Comparison of ENCODE assay signal across 11 cellular contexts in genomic region chr7:150756858-150757257, GRCh38. TPM values are rescaled to one million over a fixed set of nuclear protein-coding genes. Genes with fewer than 3 reads are reported as not detected.
DNase-seq lines count a peak whose midpoint lies in the region; ATAC-seq lines count a peak whose summit lies in the region.
"Had no signal": no experiment of that assay in that cellular context is flagged by ENCODE, and none has a peak within 500 bp of the region (broad histone marks: within the 10 kb centered on the region; RNA-seq: fewer than 3 reads in every experiment).

No MANE protein-coding gene starts in this region.

- DNase-seq in SIG-M5 treated with dmso at 0.1 percent for 504 hours (lab: John Stamatoyannopoulos, UW; ENCODE audit: unreplicated experiment) (peak; percentile 33), SIG-M5 (lab: John Stamatoyannopoulos, UW) (no peak), NCI-H1048 (lab: John Stamatoyannopoulos, UW) (peak; percentile 10), dermis microvascular lymphatic vessel endothelial cell (ENCODE audit: low read depth in 2 of 2) (peak; percentile 47 to 79), pulmonary artery endothelial cell (ENCODE audit: low read depth, low spot score) (peak; percentile 43), NCI-H1930 (lab: John Stamatoyannopoulos, UW) (no peak)
- DNase-seq: brain microvascular endothelial cell, NCI-H2029, right cardiac atrium had no signal

- no peak for ATAC-seq in GM18870 (IDR thresholded peaks at IDR 0.05; ENCODE audit: unreplicated experiment)
- no peak for ATAC-seq in GM21367 (IDR thresholded peaks at IDR 0.05; ENCODE audit: unreplicated experiment)

RNA-seq across cellular contexts. Expression of gene GIMAP5, which starts 19.6 kb away (rescaled TPM):
- total RNA-seq in dermis microvascular lymphatic vessel endothelial cell = 255 and 501 TPM in 2 replicates
- total RNA-seq in pulmonary artery endothelial cell = 2.1 and 4.4 TPM in 2 replicates

RNA-seq across cellular contexts. Expression of gene GIMAP1, which starts 40.4 kb away (rescaled TPM):
- total RNA-seq in dermis microvascular lymphatic vessel endothelial cell (13.0 and 24.5 TPM in 2 replicates), pulmonary artery endothelial cell (11.1 and 13.5 TPM in 2 replicates)

RNA-seq across cellular contexts. Expression of gene TMEM176B, which starts 43.3 kb away (rescaled TPM):
- total RNA-seq in dermis microvascular lymphatic vessel endothelial cell (not detected in 2 replicates), pulmonary artery endothelial cell (not detected in 2 replicates)

RNA-seq across cellular contexts. Expression of gene TMEM176A, which starts 43.7 kb away (rescaled TPM):
- total RNA-seq in dermis microvascular lymphatic vessel endothelial cell (not detected in 2 replicates), pulmonary artery endothelial cell (not detected in 2 replicates)

Comparison
In these comparisons a context has a peak if more than half of its experiments do, and no peak if none do; other contexts are left out.
1. DNase-seq: peak in SIG-M5 treated with dmso at 0.1 percent for 504 hours (single experiment), NCI-H1048 (single experiment), dermis microvascular lymphatic vessel endothelial cell (2 of 2) and pulmonary artery endothelial cell (single experiment); none in SIG-M5 (single experiment) and NCI-H1930 (0 of 2).
2. RNA of gene GIMAP5, which starts 19.6 kb away (total RNA-seq): 255 to 501 TPM in dermis microvascular lymphatic vessel endothelial cell; 2.1 to 4.4 TPM in pulmonary artery endothelial cell; every median in the first group is over 10 times any median in the second.